In the genomic region with DNA sequence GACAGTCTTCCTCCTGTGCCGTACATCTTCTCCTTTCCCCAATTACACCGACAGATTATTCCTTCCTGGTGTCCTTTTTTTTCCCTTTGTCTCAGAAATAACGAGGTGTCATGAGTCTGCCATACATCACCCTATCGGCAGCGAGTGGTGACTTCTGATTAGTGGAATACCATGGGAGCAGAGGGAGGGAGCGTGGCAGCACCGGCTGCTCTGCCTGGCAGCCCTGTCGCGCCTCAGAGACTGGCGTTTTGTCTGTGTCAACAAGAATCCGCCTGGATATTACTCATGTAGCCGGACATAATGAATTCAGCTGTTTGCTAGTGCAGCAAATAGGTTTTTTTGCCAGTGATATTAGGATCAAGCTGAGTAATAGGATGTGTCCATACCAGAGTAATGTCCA, we compare ENCODE assay signal across 1 cellular context.
A peak's percentile ranks its signal among the peaks of the same experiment; 100 is the strongest.
TF ChIP-seq lines count a peak whose summit lies in the region.

No MANE protein-coding gene starts in this region.

TF ChIP-seq in HEK293, 187 proteins besides CTCF, POLR2A, EP300 and RAD21 (continued from another document):
- TF ChIP-seq, protein P1, sequence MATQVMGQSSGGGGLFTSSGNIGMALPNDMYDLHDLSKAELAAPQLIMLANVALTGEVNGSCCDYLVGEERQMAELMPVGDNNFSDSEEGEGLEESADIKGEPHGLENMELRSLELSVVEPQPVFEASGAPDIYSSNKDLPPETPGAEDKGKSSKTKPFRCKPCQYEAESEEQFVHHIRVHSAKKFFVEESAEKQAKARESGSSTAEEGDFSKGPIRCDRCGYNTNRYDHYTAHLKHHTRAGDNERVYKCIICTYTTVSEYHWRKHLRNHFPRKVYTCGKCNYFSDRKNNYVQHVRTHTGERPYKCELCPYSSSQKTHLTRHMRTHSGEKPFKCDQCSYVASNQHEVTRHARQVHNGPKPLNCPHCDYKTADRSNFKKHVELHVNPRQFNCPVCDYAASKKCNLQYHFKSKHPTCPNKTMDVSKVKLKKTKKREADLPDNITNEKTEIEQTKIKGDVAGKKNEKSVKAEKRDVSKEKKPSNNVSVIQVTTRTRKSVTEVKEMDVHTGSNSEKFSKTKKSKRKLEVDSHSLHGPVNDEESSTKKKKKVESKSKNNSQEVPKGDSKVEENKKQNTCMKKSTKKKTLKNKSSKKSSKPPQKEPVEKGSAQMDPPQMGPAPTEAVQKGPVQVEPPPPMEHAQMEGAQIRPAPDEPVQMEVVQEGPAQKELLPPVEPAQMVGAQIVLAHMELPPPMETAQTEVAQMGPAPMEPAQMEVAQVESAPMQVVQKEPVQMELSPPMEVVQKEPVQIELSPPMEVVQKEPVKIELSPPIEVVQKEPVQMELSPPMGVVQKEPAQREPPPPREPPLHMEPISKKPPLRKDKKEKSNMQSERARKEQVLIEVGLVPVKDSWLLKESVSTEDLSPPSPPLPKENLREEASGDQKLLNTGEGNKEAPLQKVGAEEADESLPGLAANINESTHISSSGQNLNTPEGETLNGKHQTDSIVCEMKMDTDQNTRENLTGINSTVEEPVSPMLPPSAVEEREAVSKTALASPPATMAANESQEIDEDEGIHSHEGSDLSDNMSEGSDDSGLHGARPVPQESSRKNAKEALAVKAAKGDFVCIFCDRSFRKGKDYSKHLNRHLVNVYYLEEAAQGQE (tag by site-specific recombination; IDR thresholded peaks at IDR 0.05), result no peak
- TF ChIP-seq ZNF792 (tag by site-specific recombination; IDR thresholded peaks at IDR 0.05) (no peak), ZNF629 (tag by site-specific recombination; IDR thresholded peaks at IDR 0.05) (0 out of 2 replicates have a peak, but pooled peaks have one; percentile 8), ZNF660 (tag by site-specific recombination; IDR thresholded peaks at IDR 0.05) (peak; percentile 49; the same call in 1 of the 2 replicates), ZNF561 (tag by site-specific recombination; IDR thresholded peaks at IDR 0.05; ENCODE audit: borderline replicate concordance) (no peak), ZBTB48 (tag by site-specific recombination; IDR thresholded peaks at IDR 0.05) (0 out of 2 replicates have a peak, but pooled peaks have one; percentile 34), ZNF335 (tag by site-specific recombination; conservative IDR thresholded peaks at IDR 0.05) (peak; percentile 43; the same call in 1 of the 2 replicates), ZNF133 (tag by site-specific recombination; IDR thresholded peaks at IDR 0.05) (no peak), ZNF658 (tag by site-specific recombination; IDR thresholded peaks at IDR 0.05) (no peak), ZXDB (tag by site-specific recombination; IDR thresholded peaks at IDR 0.05) (0 out of 2 replicates have a peak, but pooled peaks have one; percentile 26), ZFHX2 (tag by site-specific recombination; conservative IDR thresholded peaks at IDR 0.05) (no peak), ZBTB17 (tag by site-specific recombination; IDR thresholded peaks at IDR 0.05) (peak; percentile 78), GLIS2 (tag by site-specific recombination; IDR thresholded peaks at IDR 0.05) (no peak), SCRT1 (tag by site-specific recombination; IDR thresholded peaks at IDR 0.05; ENCODE audit: borderline replicate concordance) (no peak), ZNF521 (tag by site-specific recombination; IDR thresholded peaks at IDR 0.05) (no peak), ZNF341 (tag by site-specific recombination; IDR thresholded peaks at IDR 0.05; ENCODE audit: low read depth) (peak; percentile 81)
- TF ChIP-seq, protein P2, sequence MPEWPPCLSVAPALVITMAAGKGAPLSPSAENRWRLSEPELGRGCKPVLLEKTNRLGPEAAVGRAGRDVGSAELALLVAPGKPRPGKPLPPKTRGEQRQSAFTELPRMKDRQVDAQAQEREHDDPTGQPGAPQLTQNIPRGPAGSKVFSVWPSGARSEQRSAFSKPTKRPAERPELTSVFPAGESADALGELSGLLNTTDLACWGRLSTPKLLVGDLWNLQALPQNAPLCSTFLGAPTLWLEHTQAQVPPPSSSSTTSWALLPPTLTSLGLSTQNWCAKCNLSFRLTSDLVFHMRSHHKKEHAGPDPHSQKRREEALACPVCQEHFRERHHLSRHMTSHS (tag by site-specific recombination; IDR thresholded peaks at IDR 0.05), result no peak
- TF ChIP-seq, protein P3, sequence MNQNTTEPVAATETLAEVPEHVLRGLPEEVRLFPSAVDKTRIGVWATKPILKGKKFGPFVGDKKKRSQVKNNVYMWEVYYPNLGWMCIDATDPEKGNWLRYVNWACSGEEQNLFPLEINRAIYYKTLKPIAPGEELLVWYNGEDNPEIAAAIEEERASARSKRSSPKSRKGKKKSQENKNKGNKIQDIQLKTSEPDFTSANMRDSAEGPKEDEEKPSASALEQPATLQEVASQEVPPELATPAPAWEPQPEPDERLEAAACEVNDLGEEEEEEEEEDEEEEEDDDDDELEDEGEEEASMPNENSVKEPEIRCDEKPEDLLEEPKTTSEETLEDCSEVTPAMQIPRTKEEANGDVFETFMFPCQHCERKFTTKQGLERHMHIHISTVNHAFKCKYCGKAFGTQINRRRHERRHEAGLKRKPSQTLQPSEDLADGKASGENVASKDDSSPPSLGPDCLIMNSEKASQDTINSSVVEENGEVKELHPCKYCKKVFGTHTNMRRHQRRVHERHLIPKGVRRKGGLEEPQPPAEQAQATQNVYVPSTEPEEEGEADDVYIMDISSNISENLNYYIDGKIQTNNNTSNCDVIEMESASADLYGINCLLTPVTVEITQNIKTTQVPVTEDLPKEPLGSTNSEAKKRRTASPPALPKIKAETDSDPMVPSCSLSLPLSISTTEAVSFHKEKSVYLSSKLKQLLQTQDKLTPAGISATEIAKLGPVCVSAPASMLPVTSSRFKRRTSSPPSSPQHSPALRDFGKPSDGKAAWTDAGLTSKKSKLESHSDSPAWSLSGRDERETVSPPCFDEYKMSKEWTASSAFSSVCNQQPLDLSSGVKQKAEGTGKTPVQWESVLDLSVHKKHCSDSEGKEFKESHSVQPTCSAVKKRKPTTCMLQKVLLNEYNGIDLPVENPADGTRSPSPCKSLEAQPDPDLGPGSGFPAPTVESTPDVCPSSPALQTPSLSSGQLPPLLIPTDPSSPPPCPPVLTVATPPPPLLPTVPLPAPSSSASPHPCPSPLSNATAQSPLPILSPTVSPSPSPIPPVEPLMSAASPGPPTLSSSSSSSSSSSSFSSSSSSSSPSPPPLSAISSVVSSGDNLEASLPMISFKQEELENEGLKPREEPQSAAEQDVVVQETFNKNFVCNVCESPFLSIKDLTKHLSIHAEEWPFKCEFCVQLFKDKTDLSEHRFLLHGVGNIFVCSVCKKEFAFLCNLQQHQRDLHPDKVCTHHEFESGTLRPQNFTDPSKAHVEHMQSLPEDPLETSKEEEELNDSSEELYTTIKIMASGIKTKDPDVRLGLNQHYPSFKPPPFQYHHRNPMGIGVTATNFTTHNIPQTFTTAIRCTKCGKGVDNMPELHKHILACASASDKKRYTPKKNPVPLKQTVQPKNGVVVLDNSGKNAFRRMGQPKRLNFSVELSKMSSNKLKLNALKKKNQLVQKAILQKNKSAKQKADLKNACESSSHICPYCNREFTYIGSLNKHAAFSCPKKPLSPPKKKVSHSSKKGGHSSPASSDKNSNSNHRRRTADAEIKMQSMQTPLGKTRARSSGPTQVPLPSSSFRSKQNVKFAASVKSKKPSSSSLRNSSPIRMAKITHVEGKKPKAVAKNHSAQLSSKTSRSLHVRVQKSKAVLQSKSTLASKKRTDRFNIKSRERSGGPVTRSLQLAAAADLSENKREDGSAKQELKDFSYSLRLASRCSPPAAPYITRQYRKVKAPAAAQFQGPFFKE (tag by site-specific recombination; IDR thresholded peaks at IDR 0.05; ENCODE audit: borderline replicate concordance), result no peak
- TF ChIP-seq, protein P4, sequence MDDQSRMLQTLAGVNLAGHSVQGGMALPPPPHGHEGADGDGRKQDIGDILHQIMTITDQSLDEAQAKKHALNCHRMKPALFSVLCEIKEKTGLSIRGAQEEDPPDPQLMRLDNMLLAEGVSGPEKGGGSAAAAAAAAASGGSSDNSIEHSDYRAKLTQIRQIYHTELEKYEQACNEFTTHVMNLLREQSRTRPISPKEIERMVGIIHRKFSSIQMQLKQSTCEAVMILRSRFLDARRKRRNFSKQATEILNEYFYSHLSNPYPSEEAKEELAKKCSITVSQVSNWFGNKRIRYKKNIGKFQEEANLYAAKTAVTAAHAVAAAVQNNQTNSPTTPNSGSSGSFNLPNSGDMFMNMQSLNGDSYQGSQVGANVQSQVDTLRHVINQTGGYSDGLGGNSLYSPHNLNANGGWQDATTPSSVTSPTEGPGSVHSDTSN (CRISPR knock-in tag; IDR thresholded peaks at IDR 0.05), result no peak
- TF ChIP-seq, protein P5, sequence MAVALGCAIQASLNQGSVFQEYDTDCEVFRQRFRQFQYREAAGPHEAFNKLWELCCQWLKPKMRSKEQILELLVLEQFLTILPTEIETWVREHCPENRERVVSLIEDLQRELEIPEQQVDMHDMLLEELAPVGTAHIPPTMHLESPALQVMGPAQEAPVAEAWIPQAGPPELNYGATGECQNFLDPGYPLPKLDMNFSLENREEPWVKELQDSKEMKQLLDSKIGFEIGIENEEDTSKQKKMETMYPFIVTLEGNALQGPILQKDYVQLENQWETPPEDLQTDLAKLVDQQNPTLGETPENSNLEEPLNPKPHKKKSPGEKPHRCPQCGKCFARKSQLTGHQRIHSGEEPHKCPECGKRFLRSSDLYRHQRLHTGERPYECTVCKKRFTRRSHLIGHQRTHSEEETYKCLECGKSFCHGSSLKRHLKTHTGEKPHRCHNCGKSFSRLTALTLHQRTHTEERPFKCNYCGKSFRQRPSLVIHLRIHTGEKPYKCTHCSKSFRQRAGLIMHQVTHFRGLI (tag by site-specific recombination; IDR thresholded peaks at IDR 0.05), result no peak
TF ChIP-seq in HEK293: peak in this region for 11.
